1 cellular context compared by ENCODE assay signal in genomic region chr16:30521873-30522641, GRCh38.
TF ChIP-seq lines count a peak whose summit lies in the region.

No MANE protein-coding gene starts in this region.

TF ChIP-seq in HepG2, 621 proteins besides CTCF, POLR2A, EP300 and RAD21 (continued from another document):
- TF ChIP-seq, protein P1, sequence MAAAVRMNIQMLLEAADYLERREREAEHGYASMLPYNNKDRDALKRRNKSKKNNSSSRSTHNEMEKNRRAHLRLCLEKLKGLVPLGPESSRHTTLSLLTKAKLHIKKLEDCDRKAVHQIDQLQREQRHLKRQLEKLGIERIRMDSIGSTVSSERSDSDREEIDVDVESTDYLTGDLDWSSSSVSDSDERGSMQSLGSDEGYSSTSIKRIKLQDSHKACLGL (CRISPR knock-in tag; IDR thresholded peaks at IDR 0.05) = peak; percentile 71; the same call in 1 of the 2 replicates
- TF ChIP-seq, protein P2, sequence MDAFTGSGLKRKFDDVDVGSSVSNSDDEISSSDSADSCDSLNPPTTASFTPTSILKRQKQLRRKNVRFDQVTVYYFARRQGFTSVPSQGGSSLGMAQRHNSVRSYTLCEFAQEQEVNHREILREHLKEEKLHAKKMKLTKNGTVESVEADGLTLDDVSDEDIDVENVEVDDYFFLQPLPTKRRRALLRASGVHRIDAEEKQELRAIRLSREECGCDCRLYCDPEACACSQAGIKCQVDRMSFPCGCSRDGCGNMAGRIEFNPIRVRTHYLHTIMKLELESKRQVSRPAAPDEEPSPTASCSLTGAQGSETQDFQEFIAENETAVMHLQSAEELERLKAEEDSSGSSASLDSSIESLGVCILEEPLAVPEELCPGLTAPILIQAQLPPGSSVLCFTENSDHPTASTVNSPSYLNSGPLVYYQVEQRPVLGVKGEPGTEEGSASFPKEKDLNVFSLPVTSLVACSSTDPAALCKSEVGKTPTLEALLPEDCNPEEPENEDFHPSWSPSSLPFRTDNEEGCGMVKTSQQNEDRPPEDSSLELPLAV (CRISPR knock-in tag; conservative IDR thresholded peaks at IDR 0.05; ENCODE audit: low read depth) = no peak
- TF ChIP-seq, protein P3, sequence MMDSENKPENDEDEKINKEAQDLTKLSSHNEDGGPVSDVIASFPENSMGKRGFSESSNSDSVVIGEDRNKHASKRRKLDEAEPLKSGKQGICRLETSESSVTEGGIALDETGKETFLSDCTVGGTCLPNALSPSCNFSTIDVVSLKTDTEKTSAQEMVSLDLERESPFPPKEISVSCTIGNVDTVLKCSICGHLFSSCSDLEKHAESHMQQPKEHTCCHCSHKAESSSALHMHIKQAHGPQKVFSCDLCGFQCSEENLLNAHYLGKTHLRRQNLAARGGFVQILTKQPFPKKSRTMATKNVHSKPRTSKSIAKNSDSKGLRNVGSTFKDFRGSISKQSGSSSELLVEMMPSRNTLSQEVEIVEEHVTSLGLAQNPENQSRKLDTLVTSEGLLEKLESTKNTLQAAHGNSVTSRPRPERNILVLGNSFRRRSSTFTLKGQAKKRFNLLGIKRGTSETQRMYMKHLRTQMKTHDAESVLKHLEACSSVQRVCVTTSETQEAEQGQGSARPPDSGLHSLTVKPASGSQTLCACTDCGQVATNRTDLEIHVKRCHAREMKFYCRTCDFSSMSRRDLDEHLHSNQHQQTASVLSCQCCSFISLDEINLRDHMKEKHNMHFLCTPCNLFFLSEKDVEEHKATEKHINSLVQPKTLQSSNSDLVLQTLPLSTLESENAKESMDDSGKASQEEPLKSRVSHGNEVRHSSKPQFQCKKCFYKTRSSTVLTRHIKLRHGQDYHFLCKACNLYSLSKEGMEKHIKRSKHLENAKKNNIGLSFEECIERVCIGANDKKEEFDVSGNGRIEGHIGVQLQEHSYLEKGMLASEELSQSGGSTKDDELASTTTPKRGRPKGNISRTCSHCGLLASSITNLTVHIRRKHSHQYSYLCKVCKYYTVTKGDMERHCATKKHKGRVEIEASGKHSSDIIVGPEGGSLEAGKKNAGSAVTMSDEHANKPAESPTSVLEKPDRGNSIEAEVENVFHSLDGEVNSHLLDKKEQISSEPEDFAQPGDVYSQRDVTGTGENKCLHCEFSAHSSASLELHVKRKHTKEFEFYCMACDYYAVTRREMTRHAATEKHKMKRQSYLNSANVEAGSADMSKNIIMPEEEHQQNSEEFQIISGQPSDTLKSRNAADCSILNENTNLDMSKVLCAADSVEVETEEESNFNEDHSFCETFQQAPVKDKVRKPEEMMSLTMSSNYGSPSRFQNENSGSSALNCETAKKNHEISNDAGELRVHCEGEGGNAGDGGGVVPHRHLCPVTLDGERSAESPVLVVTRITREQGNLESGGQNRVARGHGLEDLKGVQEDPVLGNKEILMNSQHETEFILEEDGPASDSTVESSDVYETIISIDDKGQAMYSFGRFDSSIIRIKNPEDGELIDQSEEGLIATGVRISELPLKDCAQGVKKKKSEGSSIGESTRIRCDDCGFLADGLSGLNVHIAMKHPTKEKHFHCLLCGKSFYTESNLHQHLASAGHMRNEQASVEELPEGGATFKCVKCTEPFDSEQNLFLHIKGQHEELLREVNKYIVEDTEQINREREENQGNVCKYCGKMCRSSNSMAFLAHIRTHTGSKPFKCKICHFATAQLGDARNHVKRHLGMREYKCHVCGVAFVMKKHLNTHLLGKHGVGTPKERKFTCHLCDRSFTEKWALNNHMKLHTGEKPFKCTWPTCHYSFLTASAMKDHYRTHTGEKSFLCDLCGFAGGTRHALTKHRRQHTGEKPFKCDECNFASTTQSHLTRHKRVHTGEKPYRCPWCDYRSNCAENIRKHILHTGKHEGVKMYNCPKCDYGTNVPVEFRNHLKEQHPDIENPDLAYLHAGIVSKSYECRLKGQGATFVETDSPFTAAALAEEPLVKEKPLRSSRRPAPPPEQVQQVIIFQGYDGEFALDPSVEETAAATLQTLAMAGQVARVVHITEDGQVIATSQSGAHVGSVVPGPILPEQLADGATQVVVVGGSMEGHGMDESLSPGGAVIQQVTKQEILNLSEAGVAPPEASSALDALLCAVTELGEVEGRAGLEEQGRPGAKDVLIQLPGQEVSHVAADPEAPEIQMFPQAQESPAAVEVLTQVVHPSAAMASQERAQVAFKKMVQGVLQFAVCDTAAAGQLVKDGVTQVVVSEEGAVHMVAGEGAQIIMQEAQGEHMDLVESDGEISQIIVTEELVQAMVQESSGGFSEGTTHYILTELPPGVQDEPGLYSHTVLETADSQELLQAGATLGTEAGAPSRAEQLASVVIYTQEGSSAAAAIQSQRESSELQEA (CRISPR knock-in tag; IDR thresholded peaks at IDR 0.05; ENCODE audit: not compliant biosample characterization) = peak; percentile 84
- TF ChIP-seq ZNF737 (CRISPR knock-in tag; IDR thresholded peaks at IDR 0.05; ENCODE audit: borderline replicate concordance) = no peak
- TF ChIP-seq MLLT10 (CRISPR knock-in tag; IDR thresholded peaks at IDR 0.05) = no peak
- peak; percentile 68; the same call in 1 of the 2 replicates for TF ChIP-seq IKZF5 (CRISPR knock-in tag; IDR thresholded peaks at IDR 0.05)
- no peak; the same call in 1 of the 2 replicates for TF ChIP-seq SMAD1 (CRISPR knock-in tag; IDR thresholded peaks at IDR 0.05; ENCODE audit: borderline replicate concordance, low read depth)
- TF ChIP-seq KLF11 (CRISPR knock-in tag; IDR thresholded peaks at IDR 0.05) = no peak
- no peak for TF ChIP-seq ZNF260 (CRISPR knock-in tag; IDR thresholded peaks at IDR 0.05; ENCODE audit: borderline replicate concordance, low read depth)
- no peak for TF ChIP-seq ZNF558 (CRISPR knock-in tag; IDR thresholded peaks at IDR 0.05; ENCODE audit: borderline replicate concordance)
- TF ChIP-seq ZNF577 (CRISPR knock-in tag; IDR thresholded peaks at IDR 0.05; ENCODE audit: borderline replicate concordance, low read depth) = no peak
- TF ChIP-seq TRIM24 (CRISPR knock-in tag; IDR thresholded peaks at IDR 0.05) = no peak
- TF ChIP-seq IKZF1 (IDR thresholded peaks at IDR 0.05) = no peak
- TF ChIP-seq ZBTB20 (CRISPR knock-in tag; IDR thresholded peaks at IDR 0.05; ENCODE audit: borderline replicate concordance, low read depth) = no peak
- TF ChIP-seq ZNF205 (CRISPR knock-in tag; IDR thresholded peaks at IDR 0.05) = peak; percentile 78; the same call in 1 of the 2 replicates
- no peak for TF ChIP-seq BCL6 (CRISPR knock-in tag; IDR thresholded peaks at IDR 0.05)
- peak; percentile 78; the same call in 1 of the 2 replicates for TF ChIP-seq ESRRA (CRISPR knock-in tag; IDR thresholded peaks at IDR 0.05; ENCODE audit: low read depth)
- TF ChIP-seq ZSCAN22 (CRISPR knock-in tag; IDR thresholded peaks at IDR 0.05) = no peak
- no peak for TF ChIP-seq ZNF878 (CRISPR knock-in tag; IDR thresholded peaks at IDR 0.05)
- TF ChIP-seq ZNF710 (CRISPR knock-in tag; IDR thresholded peaks at IDR 0.05; ENCODE audit: borderline replicate concordance) = peak; percentile 77; the same call in 1 of the 2 replicates
- TF ChIP-seq HIVEP1 (CRISPR knock-in tag; IDR thresholded peaks at IDR 0.05) = peak; percentile 85
